6 cellular contexts compared by ENCODE assay signal in the genomic region with DNA sequence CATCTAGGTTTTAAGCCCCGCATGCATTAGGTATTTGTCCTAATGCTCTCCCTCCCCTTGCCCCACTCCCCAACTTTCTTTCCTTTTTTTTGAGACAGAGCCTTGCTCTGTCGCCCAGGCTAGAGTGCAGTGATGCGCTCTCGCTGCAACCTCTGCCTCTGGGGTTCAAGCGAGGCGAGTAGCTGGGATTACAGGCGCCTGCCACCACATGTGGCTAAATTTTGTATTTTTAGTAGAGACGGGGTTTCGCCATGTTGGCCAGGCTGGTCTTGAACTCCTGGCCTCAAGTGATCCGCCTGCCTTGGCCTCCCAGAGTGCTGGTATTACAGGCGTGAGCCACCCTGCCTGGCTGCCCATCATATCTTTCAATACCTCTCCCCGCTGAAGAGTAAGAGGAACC. TPM values are rescaled to one million over a fixed set of nuclear protein-coding genes. Genes with fewer than 3 reads are reported as not detected.
"Had no signal": no experiment of that assay in that cellular context is flagged by ENCODE, and none has a peak within 500 bp of the region (broad histone marks: within the 10 kb centered on the region; RNA-seq: fewer than 3 reads in every experiment).

No MANE protein-coding gene starts in this region.

RNA-seq across cellular contexts. Expression of a gene that starts 19.7 kb away (rescaled TPM):
- total RNA-seq: activated CD8-positive, alpha-beta T cell treated with anti-CD3 and anti-CD28 coated beads for 36 hours; activated T-cell treated with anti-CD3 and anti-CD28 coated beads, Interleukin-2, amount 50 U/mL, for 4 hours; cardiac muscle cell; MCF 10A; SJSA1; T-helper 1 cell treated with Interleukin-12 subunit alpha and Interleukin-12 subunit beta and Interleukin-4 antibody, amounts not matched to agents 30 ng/mL and 1 ng/mL, for 36 hours had no signal
